Comparison of ENCODE assay signal across 8 cellular contexts in the genomic region with DNA sequence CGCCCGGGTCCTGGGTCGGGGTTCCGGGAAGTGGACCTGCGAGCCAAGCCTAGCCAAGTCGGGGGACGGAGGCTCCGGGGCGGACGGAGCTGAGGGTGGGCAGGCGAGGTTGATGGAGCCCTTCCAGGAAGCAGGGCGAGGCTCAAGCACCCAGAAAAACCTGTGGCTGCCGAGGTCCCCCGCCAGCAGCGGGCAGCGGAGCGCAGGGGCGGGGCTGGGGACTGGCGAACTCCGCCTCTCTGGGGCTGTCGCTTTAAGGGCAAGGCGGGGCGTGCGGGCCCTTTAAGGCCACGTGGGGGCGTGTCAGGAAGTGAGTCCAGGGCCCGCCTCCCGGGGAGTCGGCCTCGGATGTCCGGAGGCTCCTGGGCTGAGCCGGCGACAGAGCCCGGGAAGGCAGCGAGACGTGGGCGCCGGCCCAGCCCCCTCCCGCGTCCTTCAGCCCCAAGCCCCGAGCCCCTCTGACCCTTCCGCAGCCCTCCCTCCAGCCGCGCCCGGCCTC. TPM values are rescaled to one million over a fixed set of nuclear protein-coding genes. Genes with fewer than 3 reads are reported as not detected.
DNase-seq lines count a peak whose midpoint lies in the region; ATAC-seq, FAIRE-seq and TF ChIP-seq lines count a peak whose summit lies in the region.

A gene (plus strand): TSS at position 344 of the 499 bp plus-strand sequence. CDS start 653 bp downstream, outside the sequence.

- peak within 1 kb of the TSS; percentile 93 for H3K4me3 Mint-ChIP-seq in activated naive CD8-positive, alpha-beta T cell treated with anti-CD3 and anti-CD28 coated beads for 36 hours
- peak within 1 kb of the TSS; percentile 93 for H3K4me3 Mint-ChIP-seq in glutamatergic neuron (ENCODE audit: unreplicated experiment)

- H3K36me3 ChIP-seq in pancreas, result no peaks in the 10 kb centered on the region
- peaks cover 0 to 22% (median 11%) of the 10 kb centered on the region in 3 donors for H3K36me3 ChIP-seq in tibial artery

- peak within 1 kb of the TSS; percentile 82 to 88 (median 84) for H3K27ac ChIP-seq in pancreas
- H3K27ac ChIP-seq in tibial artery, result peak within 1 kb of the TSS; percentile 88 to 94

- H3K27me3 Mint-ChIP-seq in activated naive CD8-positive, alpha-beta T cell treated with anti-CD3 and anti-CD28 coated beads for 36 hours, result no peaks in the 10 kb centered on the region
- peaks cover 10% of the 10 kb centered on the region for H3K27me3 Mint-ChIP-seq in glutamatergic neuron (ENCODE audit: unreplicated experiment)

- H3K4me3 ChIP-seq in pancreas, result peak within 1 kb of the TSS; percentile 47 to 87 (median 68)
- peak within 1 kb of the TSS; percentile 84 to 91 for H3K4me3 ChIP-seq in tibial artery

- no peaks in the 10 kb centered on the region for H3K27me3 ChIP-seq in pancreas
- no peaks in the 10 kb centered on the region for H3K27me3 ChIP-seq in tibial artery

- H3K4me1 ChIP-seq in pancreas (peaks cover 10 to 20% (median 11%) of the 10 kb centered on the region in 3 donors), tibial artery (peaks cover 0 to 53% (median 31%) of the 10 kb centered on the region in 4 donors)

- peak within 1 kb of the TSS; percentile 87 for H3K27ac Mint-ChIP-seq in activated naive CD8-positive, alpha-beta T cell treated with anti-CD3 and anti-CD28 coated beads for 36 hours
- H3K27ac Mint-ChIP-seq in glutamatergic neuron (ENCODE audit: unreplicated experiment), result peak within 1 kb of the TSS; percentile 94

- peak; percentile 98 for DNase-seq in GM10266 (ENCODE audit: extremely low spot score)
- peak; percentile 90 for DNase-seq in NCI-H1092 (lab: John Stamatoyannopoulos, UW)
- DNase-seq in SKM-1 treated with dmso at 0.1 percent for 144 hours (lab: John Stamatoyannopoulos, UW; ENCODE audit: unreplicated experiment), result peak; percentile 95
- peak; percentile 98 for DNase-seq in activated naive CD8-positive, alpha-beta T cell treated with anti-CD3 and anti-CD28 coated beads for 36 hours
- DNase-seq in glutamatergic neuron, result peak; percentile 99
- DNase-seq in pancreas, result peak; percentile 96 to 99 (median 97)
- peak; percentile 97 to 98 for DNase-seq in tibial artery

- H3K36me3 Mint-ChIP-seq in activated naive CD8-positive, alpha-beta T cell treated with anti-CD3 and anti-CD28 coated beads for 36 hours, result peaks cover 10% of the 10 kb centered on the region
- peaks cover 3% of the 10 kb centered on the region for H3K36me3 Mint-ChIP-seq in glutamatergic neuron (ENCODE audit: unreplicated experiment)

- H3K4me1 Mint-ChIP-seq in activated naive CD8-positive, alpha-beta T cell treated with anti-CD3 and anti-CD28 coated beads for 36 hours, result peaks cover 31% of the 10 kb centered on the region
- H3K4me1 Mint-ChIP-seq in glutamatergic neuron (ENCODE audit: low read depth, unreplicated experiment), result peaks cover 9% of the 10 kb centered on the region

- TF ChIP-seq CTCF in GM10266 (IDR thresholded peaks at IDR 0.05; ENCODE audit: control insufficient read depth, insufficient read depth, low read depth, missing control alignments) (peak; percentile 12), glutamatergic neuron (IDR thresholded peaks at IDR 0.05; ENCODE audit: partially characterized antibody, unreplicated experiment) (peak; percentile 47), pancreas (IDR thresholded peaks at IDR 0.05) (peak in 1 of 4 donors; percentile 8), tibial artery (IDR thresholded peaks at IDR 0.05) (peak in 1 of 2 experiments; percentile 19)

- no peaks in the 10 kb centered on the region for H3K9me3 Mint-ChIP-seq in activated naive CD8-positive, alpha-beta T cell treated with anti-CD3 and anti-CD28 coated beads for 36 hours
- peaks cover 1% of the 10 kb centered on the region for H3K9me3 Mint-ChIP-seq in glutamatergic neuron (ENCODE audit: unreplicated experiment)

- intact Hi-C loops in pancreas (cut with DNase I) (no loop called here), tibial artery (cut with DNase I; ENCODE audit: low total_unique reads) (no loop called here)

- 1% methylated on average over 23 to 45 of the region's 45 CpGs for WGBS in pancreas, 2 donors

- ATAC-seq in HG02588 (IDR thresholded peaks at IDR 0.05; ENCODE audit: unreplicated experiment) (peak; percentile 92), pancreas (peak; percentile 94 to 97 (median 94))

- no peaks in the 10 kb centered on the region for H3K9me3 ChIP-seq in pancreas
- no peaks in the 10 kb centered on the region for H3K9me3 ChIP-seq in tibial artery

- FAIRE-seq in pancreas (lab: Jason Lieb, UNC), result no peak

RNA-seq across cellular contexts. Expression of the gene that starts here (rescaled TPM):
- total RNA-seq in activated naive CD8-positive, alpha-beta T cell treated with anti-CD3 and anti-CD28 coated beads for 36 hours, result 10 to 100 TPM; 12.1 to 12.6 TPM
- total RNA-seq in glutamatergic neuron (ENCODE audit: unreplicated experiment), result 20.9 TPM
- total RNA-seq in pancreas, result 10 to 100 TPM in 2 of 6 donors, 1 to 10 TPM in 4; 5.4 to 14.2 (median 7.9) TPM
- polyA plus RNA-seq in pancreas, result 1 to 10 TPM; 6.3 to 7.6 TPM

Comparison
In these comparisons a context has a peak if more than half of its experiments do, and no peak if none do; other contexts are left out.
1. Peak in every context shown above with its lines: DNase-seq, ATAC-seq, H3K4me3 ChIP-seq and H3K27ac ChIP-seq.